15 cellular contexts compared by ENCODE assay signal in the genomic region with DNA sequence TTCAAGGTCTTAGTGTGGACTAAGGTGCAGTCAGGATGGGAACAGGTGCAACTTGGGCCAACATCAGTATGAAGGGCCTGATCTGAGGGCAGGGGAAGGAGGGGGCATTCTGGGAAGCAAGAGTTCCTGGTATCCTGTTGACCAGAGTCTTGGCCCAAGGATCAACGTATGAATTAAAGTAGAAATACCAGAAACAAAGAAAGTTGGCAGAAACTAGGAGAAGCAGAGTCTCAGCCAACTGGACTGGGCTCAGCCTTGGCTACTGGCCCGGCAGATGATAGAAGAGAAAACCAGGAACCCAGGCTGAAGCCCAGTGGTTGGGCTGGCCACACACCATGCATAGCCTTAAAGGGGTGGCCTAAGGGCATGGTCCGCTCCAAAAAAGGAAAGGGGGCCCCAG. TPM values are rescaled to one million over a fixed set of nuclear protein-coding genes. Genes with fewer than 3 reads are reported as not detected.
"Had no signal": no experiment of that assay in that cellular context is flagged by ENCODE, and none has a peak within 500 bp of the region (broad histone marks: within the 10 kb centered on the region; RNA-seq: fewer than 3 reads in every experiment).

No MANE protein-coding gene starts in this region.

- H3K4me1 Mint-ChIP-seq: natural killer cell had no signal

- H3K36me3 ChIP-seq: cardiac muscle cell, transverse colon had no signal

- H3K9me3 Mint-ChIP-seq: activated T-helper 1 cell treated with anti-CD3 and anti-CD28 coated beads, Interleukin-12 subunit alpha, Interleukin-12 subunit beta, Interleukin-2, Interleukin-4 antibody, amounts not matched to agents 30 ng/mL and 10 ng/mL and 1 ng/mL, durations not matched to agents 14 hours and 24 hours and 36 hours; natural killer cell had no signal

- H3K4me1 ChIP-seq: transverse colon had no signal

- H3K4me3 ChIP-seq: cardiac muscle cell, lung, mucosa of descending colon, skin epidermis, transverse colon had no signal

- H3K27ac Mint-ChIP-seq: activated T-helper 1 cell treated with anti-CD3 and anti-CD28 coated beads, Interleukin-12 subunit alpha, Interleukin-12 subunit beta, Interleukin-2, Interleukin-4 antibody, amounts not matched to agents 30 ng/mL and 10 ng/mL and 1 ng/mL, durations not matched to agents 14 hours and 24 hours and 36 hours; natural killer cell; WTC11 had no signal

- H3K27me3 ChIP-seq: cardiac muscle cell, transverse colon had no signal

- H3K36me3 Mint-ChIP-seq: natural killer cell had no signal

- ATAC-seq: mucosa of descending colon, natural killer cell, WTC11 had no signal

- H3K27ac ChIP-seq: cardiac muscle cell, skin epidermis, transverse colon had no signal

- H3K9me3 ChIP-seq: mucosa of descending colon, transverse colon had no signal

- H3K4me3 Mint-ChIP-seq: activated T-helper 1 cell treated with anti-CD3 and anti-CD28 coated beads, Interleukin-12 subunit alpha, Interleukin-12 subunit beta, Interleukin-2, Interleukin-4 antibody, amounts not matched to agents 30 ng/mL and 10 ng/mL and 1 ng/mL, durations not matched to agents 14 hours and 24 hours and 36 hours; natural killer cell; WTC11 had no signal

- DNase-seq: activated CD4-positive, alpha-beta T cell treated with anti-CD3 and anti-CD28 coated beads for 48 hours; activated naive CD4-positive, alpha-beta T cell; mucosa of descending colon; natural killer cell; T-helper 1 cell; transverse colon had no signal

RNA-seq across cellular contexts. Expression of a gene that starts 2.3 kb away (rescaled TPM):
- total RNA-seq: activated T-helper 1 cell treated with anti-CD3 and anti-CD28 coated beads, Interleukin-12 subunit alpha, Interleukin-12 subunit beta, Interleukin-2, Interleukin-4 antibody, amounts not matched to agents 30 ng/mL and 10 ng/mL and 1 ng/mL, durations not matched to agents 14 hours and 24 hours and 36 hours; astrocyte; cardiac muscle cell; endothelial cell of umbilical vein; glomerular endothelial cell; lung; mucosa of descending colon; natural killer cell; osteoblast; transverse colon; WTC11 had no signal
- polyA plus RNA-seq: cardiac muscle cell, endothelial cell of umbilical vein, lung had no signal

RNA-seq across cellular contexts. Expression of a gene that starts 14.3 kb away (rescaled TPM):
- total RNA-seq: activated T-helper 1 cell treated with anti-CD3 and anti-CD28 coated beads, Interleukin-12 subunit alpha, Interleukin-12 subunit beta, Interleukin-2, Interleukin-4 antibody, amounts not matched to agents 30 ng/mL and 10 ng/mL and 1 ng/mL, durations not matched to agents 14 hours and 24 hours and 36 hours; endothelial cell of umbilical vein; glomerular endothelial cell; mucosa of descending colon; natural killer cell; transverse colon had no signal
- polyA plus RNA-seq: endothelial cell of umbilical vein had no signal
